In genomic region chr2:219160186-219161017, GRCh38 we compare ENCODE assay signal across 8 cellular contexts. TPM values are rescaled to one million over a fixed set of nuclear protein-coding genes. Genes with fewer than 3 reads are reported as not detected.
DNase-seq lines count a peak whose midpoint lies in the region; ATAC-seq and TF ChIP-seq lines count a peak whose summit lies in the region.

A gene with protein sequence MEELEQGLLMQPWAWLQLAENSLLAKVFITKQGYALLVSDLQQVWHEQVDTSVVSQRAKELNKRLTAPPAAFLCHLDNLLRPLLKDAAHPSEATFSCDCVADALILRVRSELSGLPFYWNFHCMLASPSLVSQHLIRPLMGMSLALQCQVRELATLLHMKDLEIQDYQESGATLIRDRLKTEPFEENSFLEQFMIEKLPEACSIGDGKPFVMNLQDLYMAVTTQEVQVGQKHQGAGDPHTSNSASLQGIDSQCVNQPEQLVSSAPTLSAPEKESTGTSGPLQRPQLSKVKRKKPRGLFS (minus strand): TSS chr2:219160815. CDS start chr2:219158362, 2,453 bp downstream.

- peaks cover 7% of the 10 kb centered on the region for H3K4me1 ChIP-seq in upper lobe of right lung

- H3K9me3 Mint-ChIP-seq in activated naive CD8-positive, alpha-beta T cell treated with anti-CD3 and anti-CD28 coated beads, Interleukin-2, amount 50 U/mL, for 24 hours = no peaks in the 10 kb centered on the region

- peak within 1 kb of the TSS; percentile 89 for H3K27ac ChIP-seq in upper lobe of right lung

- peaks cover 19% of the 10 kb centered on the region for H3K4me1 Mint-ChIP-seq in activated naive CD8-positive, alpha-beta T cell treated with anti-CD3 and anti-CD28 coated beads, Interleukin-2, amount 50 U/mL, for 24 hours

- H3K4me3 Mint-ChIP-seq in activated naive CD8-positive, alpha-beta T cell treated with anti-CD3 and anti-CD28 coated beads, Interleukin-2, amount 50 U/mL, for 24 hours = peak within 1 kb of the TSS; percentile 86

- H3K27me3 Mint-ChIP-seq in activated naive CD8-positive, alpha-beta T cell treated with anti-CD3 and anti-CD28 coated beads, Interleukin-2, amount 50 U/mL, for 24 hours = no peaks in the 10 kb centered on the region

- H3K36me3 Mint-ChIP-seq in activated naive CD8-positive, alpha-beta T cell treated with anti-CD3 and anti-CD28 coated beads, Interleukin-2, amount 50 U/mL, for 24 hours (ENCODE audit: low read depth) = peaks cover 10% of the 10 kb centered on the region

- H3K27ac Mint-ChIP-seq in activated naive CD8-positive, alpha-beta T cell treated with anti-CD3 and anti-CD28 coated beads, Interleukin-2, amount 50 U/mL, for 24 hours = peak within 1 kb of the TSS; percentile 95

- intact Hi-C loops in cardiac septum (cut with DNase I) = loop anchor here (1.0 kb wide), 3 partner anchors 17 to 135 kb away; partner anchors contain the start of gene ZFAND2B
- intact Hi-C loops in posterior vena cava (cut with DNase I) = loop anchor here (5.0 to 10.0 kb wide), 2 partner anchors 137 to 224 kb away; partner anchors contain the start of gene DNPEP (in 1 of the 2)
- intact Hi-C loops in upper lobe of right lung (cut with DNase I) = loop anchor here (5.0 kb wide), 1 partner anchor 132 kb away; no protein-coding TSS in a partner anchor

- peaks cover 23% of the 10 kb centered on the region for H3K36me3 ChIP-seq in upper lobe of right lung

- ATAC-seq in HG02642 (IDR thresholded peaks at IDR 0.05; ENCODE audit: poor library complexity, unreplicated experiment) = peak; percentile 86
- ATAC-seq in activated naive CD8-positive, alpha-beta T cell treated with anti-CD3 and anti-CD28 coated beads, Interleukin-2, amount 50 U/mL, for 24 hours = peak; percentile 93
- ATAC-seq in upper lobe of right lung = peak; percentile 97

- DNase-seq in NCI-H1105 treated with DMSO at 0.1 percent for 48 hours (lab: John Stamatoyannopoulos, UW) = peak; percentile 77
- DNase-seq in SW 1271 (lab: John Stamatoyannopoulos, UW) = peak; percentile 81 to 88
- DNase-seq in activated naive CD8-positive, alpha-beta T cell treated with anti-CD3 and anti-CD28 coated beads, Interleukin-2, amount 50 U/mL, for 24 hours = peak; percentile 96
- peak; percentile 97 for DNase-seq in cardiac septum (ENCODE audit: low spot score)
- peak; percentile 99 for DNase-seq in posterior vena cava (ENCODE audit: low spot score)
- DNase-seq in upper lobe of right lung = peak; percentile 99

- H3K9me3 ChIP-seq in upper lobe of right lung = no peaks in the 10 kb centered on the region

- H3K4me3 ChIP-seq in upper lobe of right lung = peak within 1 kb of the TSS; percentile 74

- no peaks in the 10 kb centered on the region for H3K27me3 ChIP-seq in upper lobe of right lung

- TF ChIP-seq CTCF in GM12872 (IDR thresholded peaks at IDR 0.05; ENCODE audit: insufficient read depth, low read depth, low read length) = peak; percentile 98
- TF ChIP-seq CTCF in upper lobe of right lung (IDR thresholded peaks at IDR 0.05) = peak; percentile 99

RNA-seq across cellular contexts. Expression of the gene that starts here (rescaled TPM):
- 6.7 TPM for total RNA-seq in cardiac septum
- 10 to 100 TPM in 1 of 2 donors, 1 to 10 TPM in 1; 8.9 to 11.6 TPM for total RNA-seq in posterior vena cava
- total RNA-seq in upper lobe of right lung = 14.3 TPM

Comparison
In these comparisons a context has a peak if more than half of its experiments do, and no peak if none do; other contexts are left out.
1. Peak in every context shown above with its lines: DNase-seq, ATAC-seq, H3K4me3 ChIP-seq and H3K27ac ChIP-seq.